8 cellular contexts compared by ENCODE assay signal in genomic region chr2:183123959-183124221, GRCh38. TPM values are rescaled to one million over a fixed set of nuclear protein-coding genes. Genes with fewer than 3 reads are reported as not detected.
A peak's percentile ranks its signal among the peaks of the same experiment; 100 is the strongest.
DNase-seq lines count a peak whose midpoint lies in the region; ATAC-seq, FAIRE-seq and TF ChIP-seq lines count a peak whose summit lies in the region.

No MANE protein-coding gene starts in this region.

- peak overlapping the region; percentile 87 for H3K4me2 ChIP-seq in OCI-LY7 (ENCODE audit: low read length)

- no peaks in the 10 kb centered on the region for H3K9me2 ChIP-seq in OCI-LY7 (ENCODE audit: insufficient read depth, low read length)

- no TSS peak for BruUV-seq in OCI-LY7 (replicated peaks; lab: Mats Ljungman, UMichigan)

- H3K27ac ChIP-seq in OCI-LY7 (ENCODE audit: low read depth, low read length, poor library complexity, severe bottlenecking) (peak overlapping the region; percentile 88), esophagus muscularis mucosa (replicated peaks in 1 of 4) (peak overlapping the region; percentile 86 to 91 (median 88)), pancreas (peak overlapping the region; percentile 87 to 93 (median 92))

- H4K20me1 ChIP-seq in OCI-LY7 (ENCODE audit: insufficient read depth, low read length): peaks cover 31% of the 10 kb centered on the region; the same call in 1 of the 2 replicates

- intact Hi-C loops in OCI-LY7 (cut with micrococcal nuclease; ENCODE audit: unreplicated experiment): no loop called here
- intact Hi-C loops in esophagus muscularis mucosa (cut with DNase I): loop anchor here (5.0 to 10.0 kb wide), 2 partner anchors 37 to 359 kb away; no protein-coding TSS in a partner anchor
- intact Hi-C loops in pancreas (cut with DNase I): no loop called here

- no peak for TF ChIP-seq POLR2A in esophagus muscularis mucosa (IDR thresholded peaks at IDR 0.05; ENCODE audit: low read depth)

- H2AFZ ChIP-seq in OCI-LY7 (ENCODE audit: low read length): peak overlapping the region; percentile 97

- H3K9me3 ChIP-seq in OCI-LY7 (ENCODE audit: low read length) (no peaks in the 10 kb centered on the region), esophagus muscularis mucosa (no peaks in the 10 kb centered on the region), pancreas (no peaks in the 10 kb centered on the region)

- peaks cover 44% of the 10 kb centered on the region for H3K79me2 ChIP-seq in OCI-LY7 (ENCODE audit: insufficient read depth, low read depth, low read length)

- ATAC-seq in GM18858 (IDR thresholded peaks at IDR 0.05; ENCODE audit: unreplicated experiment) (peak; percentile 17), pancreas (peak in 1 of 4 donors; percentile 34)

- CTCF ChIA-PET in OCI-LY7 (lab: Charles Lee; ENCODE audit: unreplicated experiment): no interaction called here

- no peak for FAIRE-seq in pancreas (lab: Jason Lieb, UNC)

- peaks cover 16% of the 10 kb centered on the region for H3K36me3 ChIP-seq in OCI-LY7 (ENCODE audit: insufficient read depth, low read length)
- peaks cover 0 to 4% (median 0%) of the 10 kb centered on the region in 4 donors for H3K36me3 ChIP-seq in esophagus muscularis mucosa
- peaks cover 0 to 2% (median 0%) of the 10 kb centered on the region in 3 donors for H3K36me3 ChIP-seq in pancreas

- POLR2A ChIA-PET in OCI-LY7 (lab: Charles Lee): interaction anchor here (0.7 to 2.3 kb wide), 6 partner anchors 8 to 45 kb away, joined by 3 to 10 read pairs (median 4); partner anchors contain the start of gene DUSP19

- TF ChIP-seq EP300 in esophagus muscularis mucosa (IDR thresholded peaks at IDR 0.05): no peak

- no peak for DNase-seq in HFF-Myc (ENCODE audit: extremely low read depth, low read depth)
- DNase-seq in OCI-LY7 (ENCODE audit: low spot score): no peak
- DNase-seq in esophagus muscularis mucosa (ENCODE audit: extremely low spot score): no peak
- DNase-seq in pancreas: no peak
- no peak for DNase-seq in NCI-H524 treated with DMSO at 0.1 percent for 48 hours (lab: John Stamatoyannopoulos, UW)
- no peak for DNase-seq in NCI-H1105 (lab: John Stamatoyannopoulos, UW)
- DNase-seq in DMS114 treated with DMSO at 0.1 percent for 48 hours (lab: John Stamatoyannopoulos, UW; ENCODE audit: unreplicated experiment): no peak

- H3K4me3 ChIP-seq in HFF-Myc (replicated peaks; ENCODE audit: low read depth, low read length) (peak overlapping the region; percentile 94), OCI-LY7 (ENCODE audit: low read depth, low read length, poor library complexity, severe bottlenecking) (peak overlapping the region; percentile 97), esophagus muscularis mucosa (peak overlapping the region; percentile 76 to 93 (median 84)), pancreas (peak overlapping the region; percentile 68 to 79 (median 74))

- 0% methylated on average over 7 of the region's 7 CpGs for WGBS in esophagus muscularis mucosa
- WGBS in pancreas, 2 donors: 0% methylated on average over 7 of the region's 7 CpGs

- no peaks in the 10 kb centered on the region for H3K27me3 ChIP-seq in esophagus muscularis mucosa
- H3K27me3 ChIP-seq in pancreas: no peaks in the 10 kb centered on the region

- TF ChIP-seq CTCF in HFF-Myc (IDR thresholded peaks at IDR 0.05; ENCODE audit: low read depth, low read length, missing control alignments) (no peak), OCI-LY7 (conservative IDR thresholded peaks at IDR 0.05; ENCODE audit: low read length) (no peak), esophagus muscularis mucosa (IDR thresholded peaks at IDR 0.05) (no peak), pancreas (IDR thresholded peaks at IDR 0.05) (no peak)

- peaks cover 22% of the 10 kb centered on the region for H3K4me1 ChIP-seq in OCI-LY7 (ENCODE audit: insufficient read depth, low read length, poor library complexity, severe bottlenecking)
- peaks cover 5 to 21% (median 14%) of the 10 kb centered on the region in 4 donors for H3K4me1 ChIP-seq in esophagus muscularis mucosa
- peaks cover 6 to 16% (median 13%) of the 10 kb centered on the region in 3 donors for H3K4me1 ChIP-seq in pancreas

RNA-seq across cellular contexts. Expression of gene NUP35, which starts 0.4 kb away (rescaled TPM):
- total RNA-seq in OCI-LY7 (2014; rRNA removed; shearing (Covaris generic)): 36.5 and 40.2 TPM in 2 replicates
- total RNA-seq in OCI-LY7 (2022): 36.0 and 37.3 TPM in 2 replicates
- total RNA-seq in esophagus muscularis mucosa: 10 to 100 TPM in 3 of 4 donors, 1 to 10 TPM in 1; 7.6 to 11.6 (median 10.7) TPM
- 10 to 100 TPM in 2 of 6 donors, 1 to 10 TPM in 4; 5.9 to 13.4 (median 9.1) TPM for total RNA-seq in pancreas
- 1 to 10 TPM; 5.7 to 8.6 TPM for polyA plus RNA-seq in pancreas

RNA-seq across cellular contexts. Expression of gene DUSP19, which starts 45.3 kb away (rescaled TPM):
- total RNA-seq in OCI-LY7 (2014; rRNA removed; shearing (Covaris generic)): 1.0 and 1.2 TPM in 2 replicates
- 3.9 and 4.0 TPM in 2 replicates for total RNA-seq in OCI-LY7 (2022)
- 1 to 10 TPM; 2.5 to 7.0 (median 5.0) TPM for total RNA-seq in esophagus muscularis mucosa
- 1 to 10 TPM; 1.3 to 3.8 (median 2.6) TPM for total RNA-seq in pancreas
- polyA plus RNA-seq in pancreas: 1 to 10 TPM; 1.0 to 1.1 TPM
